ENCODE assay signal across 1 cellular context in the genomic region with DNA sequence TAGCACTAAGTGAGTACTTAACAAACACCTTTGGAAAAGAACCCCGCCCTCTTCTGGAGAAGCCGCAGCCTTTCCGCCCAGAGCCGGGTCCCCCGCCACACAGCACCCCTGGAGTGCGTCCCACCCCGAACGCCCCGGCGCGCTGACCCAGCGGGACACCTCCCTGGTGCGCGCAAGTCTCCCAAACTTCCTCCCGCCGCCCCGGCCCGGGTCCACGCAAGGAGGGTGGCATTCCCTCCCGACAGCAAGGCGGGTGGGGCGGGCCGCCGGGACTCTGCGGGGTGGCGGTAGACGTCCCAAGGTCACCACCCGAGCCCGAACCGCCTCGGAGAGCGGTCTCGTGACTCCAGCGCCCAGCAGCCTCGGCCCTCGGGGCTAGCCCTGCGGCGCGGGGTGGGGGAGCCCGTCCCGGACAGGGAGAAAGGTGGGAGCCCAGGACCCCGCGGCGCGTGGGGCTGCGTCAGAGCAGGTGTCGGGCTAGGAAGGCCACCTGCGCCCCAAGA.
TF ChIP-seq lines count a peak whose summit lies in the region.

No MANE protein-coding gene starts in this region.

TF ChIP-seq in K562, 482 proteins besides CTCF, POLR2A, EP300 and RAD21 (continued from another document):
- TF ChIP-seq, protein P1, sequence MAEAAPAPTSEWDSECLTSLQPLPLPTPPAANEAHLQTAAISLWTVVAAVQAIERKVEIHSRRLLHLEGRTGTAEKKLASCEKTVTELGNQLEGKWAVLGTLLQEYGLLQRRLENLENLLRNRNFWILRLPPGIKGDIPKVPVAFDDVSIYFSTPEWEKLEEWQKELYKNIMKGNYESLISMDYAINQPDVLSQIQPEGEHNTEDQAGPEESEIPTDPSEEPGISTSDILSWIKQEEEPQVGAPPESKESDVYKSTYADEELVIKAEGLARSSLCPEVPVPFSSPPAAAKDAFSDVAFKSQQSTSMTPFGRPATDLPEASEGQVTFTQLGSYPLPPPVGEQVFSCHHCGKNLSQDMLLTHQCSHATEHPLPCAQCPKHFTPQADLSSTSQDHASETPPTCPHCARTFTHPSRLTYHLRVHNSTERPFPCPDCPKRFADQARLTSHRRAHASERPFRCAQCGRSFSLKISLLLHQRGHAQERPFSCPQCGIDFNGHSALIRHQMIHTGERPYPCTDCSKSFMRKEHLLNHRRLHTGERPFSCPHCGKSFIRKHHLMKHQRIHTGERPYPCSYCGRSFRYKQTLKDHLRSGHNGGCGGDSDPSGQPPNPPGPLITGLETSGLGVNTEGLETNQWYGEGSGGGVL (CRISPR knock-in tag; IDR thresholded peaks at IDR 0.05): no peak
- TF ChIP-seq NFIC (IDR thresholded peaks at IDR 0.05) (no peak), MYC (IDR thresholded peaks at IDR 0.05; ENCODE audit: low read depth, low read length) (no peak), MYC (CRISPR knock-in tag; IDR thresholded peaks at IDR 0.05; ENCODE audit: borderline replicate concordance, low read depth) (peak; percentile 34; the same call in 1 of the 2 replicates), MTA1 (IDR thresholded peaks at IDR 0.05; ENCODE audit: borderline replicate concordance) (no peak), GABPA (tag; conservative IDR thresholded peaks at IDR 0.05; ENCODE audit: low read depth) (no peak), ETS2 (tag; IDR thresholded peaks at IDR 0.05; ENCODE audit: borderline replicate concordance, poor library complexity, severe bottlenecking) (no peak), DPF2 (IDR thresholded peaks at IDR 0.05) (no peak), DACH1 (IDR thresholded peaks at IDR 0.05; ENCODE audit: partially characterized antibody) (no peak), ARID1B (IDR thresholded peaks at IDR 0.05) (no peak), ZNF143 (CRISPR knock-in tag; IDR thresholded peaks at IDR 0.05) (no peak), ZNF324 (CRISPR knock-in tag; IDR thresholded peaks at IDR 0.05) (no peak), PTBP1 (IDR thresholded peaks at IDR 0.05; ENCODE audit: low read depth, low read length) (no peak), SMAD2 (IDR thresholded peaks at IDR 0.05; ENCODE audit: low read depth, low read length) (no peak), ZNF766 (CRISPR knock-in tag; conservative IDR thresholded peaks at IDR 0.05) (no peak), HNRNPLL (IDR thresholded peaks at IDR 0.05; ENCODE audit: low read depth, low read length, poor library complexity, severe bottlenecking) (no peak), ZKSCAN1 (IDR thresholded peaks at IDR 0.05; ENCODE audit: low read depth, low read length) (no peak), CHD4 (IDR thresholded peaks at IDR 0.05; ENCODE audit: insufficient read depth, insufficient replicate concordance, low read depth, low read length, poor library complexity, severe bottlenecking) (no peak), HDAC2 (IDR thresholded peaks at IDR 0.05) (no peak), ZNF699 (CRISPR knock-in tag; IDR thresholded peaks at IDR 0.05; ENCODE audit: insufficient replicate concordance) (no peak), KLF13 (tag; IDR thresholded peaks at IDR 0.05; ENCODE audit: borderline replicate concordance, low read depth) (no peak), MAFG (tag; conservative IDR thresholded peaks at IDR 0.05) (no peak), GABPB1 (CRISPR knock-in tag; IDR thresholded peaks at IDR 0.05) (0 out of 2 replicates have a peak, but pooled peaks have one; percentile 24), ZNF41 (CRISPR knock-in tag; conservative IDR thresholded peaks at IDR 0.05) (no peak), JUN (IDR thresholded peaks at IDR 0.05; ENCODE audit: borderline replicate concordance, low read depth, low read length) (no peak), JUN (CRISPR knock-in tag; IDR thresholded peaks at IDR 0.05; ENCODE audit: borderline replicate concordance) (no peak), ZNF445 (CRISPR knock-in tag; IDR thresholded peaks at IDR 0.05; ENCODE audit: low read depth) (no peak)
- TF ChIP-seq, protein P2, sequence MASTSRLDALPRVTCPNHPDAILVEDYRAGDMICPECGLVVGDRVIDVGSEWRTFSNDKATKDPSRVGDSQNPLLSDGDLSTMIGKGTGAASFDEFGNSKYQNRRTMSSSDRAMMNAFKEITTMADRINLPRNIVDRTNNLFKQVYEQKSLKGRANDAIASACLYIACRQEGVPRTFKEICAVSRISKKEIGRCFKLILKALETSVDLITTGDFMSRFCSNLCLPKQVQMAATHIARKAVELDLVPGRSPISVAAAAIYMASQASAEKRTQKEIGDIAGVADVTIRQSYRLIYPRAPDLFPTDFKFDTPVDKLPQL (IDR thresholded peaks at IDR 0.05; ENCODE audit: extremely low read depth, insufficient read length): no peak
- TF ChIP-seq, protein P3, sequence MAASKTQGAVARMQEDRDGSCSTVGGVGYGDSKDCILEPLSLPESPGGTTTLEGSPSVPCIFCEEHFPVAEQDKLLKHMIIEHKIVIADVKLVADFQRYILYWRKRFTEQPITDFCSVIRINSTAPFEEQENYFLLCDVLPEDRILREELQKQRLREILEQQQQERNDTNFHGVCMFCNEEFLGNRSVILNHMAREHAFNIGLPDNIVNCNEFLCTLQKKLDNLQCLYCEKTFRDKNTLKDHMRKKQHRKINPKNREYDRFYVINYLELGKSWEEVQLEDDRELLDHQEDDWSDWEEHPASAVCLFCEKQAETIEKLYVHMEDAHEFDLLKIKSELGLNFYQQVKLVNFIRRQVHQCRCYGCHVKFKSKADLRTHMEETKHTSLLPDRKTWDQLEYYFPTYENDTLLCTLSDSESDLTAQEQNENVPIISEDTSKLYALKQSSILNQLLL (CRISPR knock-in tag; IDR thresholded peaks at IDR 0.05; ENCODE audit: borderline replicate concordance): no peak
- TF ChIP-seq, protein P4, sequence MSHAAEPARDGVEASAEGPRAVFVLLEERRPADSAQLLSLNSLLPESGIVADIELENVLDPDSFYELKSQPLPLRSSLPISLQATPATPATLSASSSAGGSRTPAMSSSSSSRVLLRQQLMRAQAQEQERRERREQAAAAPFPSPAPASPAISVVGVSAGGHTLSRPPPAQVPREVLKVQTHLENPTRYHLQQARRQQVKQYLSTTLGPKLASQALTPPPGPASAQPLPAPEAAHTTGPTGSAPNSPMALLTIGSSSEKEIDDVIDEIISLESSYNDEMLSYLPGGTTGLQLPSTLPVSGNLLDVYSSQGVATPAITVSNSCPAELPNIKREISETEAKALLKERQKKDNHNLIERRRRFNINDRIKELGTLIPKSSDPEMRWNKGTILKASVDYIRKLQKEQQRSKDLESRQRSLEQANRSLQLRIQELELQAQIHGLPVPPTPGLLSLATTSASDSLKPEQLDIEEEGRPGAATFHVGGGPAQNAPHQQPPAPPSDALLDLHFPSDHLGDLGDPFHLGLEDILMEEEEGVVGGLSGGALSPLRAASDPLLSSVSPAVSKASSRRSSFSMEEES (CRISPR knock-in tag; IDR thresholded peaks at IDR 0.05): peak; percentile 50
- TF ChIP-seq, protein P5, sequence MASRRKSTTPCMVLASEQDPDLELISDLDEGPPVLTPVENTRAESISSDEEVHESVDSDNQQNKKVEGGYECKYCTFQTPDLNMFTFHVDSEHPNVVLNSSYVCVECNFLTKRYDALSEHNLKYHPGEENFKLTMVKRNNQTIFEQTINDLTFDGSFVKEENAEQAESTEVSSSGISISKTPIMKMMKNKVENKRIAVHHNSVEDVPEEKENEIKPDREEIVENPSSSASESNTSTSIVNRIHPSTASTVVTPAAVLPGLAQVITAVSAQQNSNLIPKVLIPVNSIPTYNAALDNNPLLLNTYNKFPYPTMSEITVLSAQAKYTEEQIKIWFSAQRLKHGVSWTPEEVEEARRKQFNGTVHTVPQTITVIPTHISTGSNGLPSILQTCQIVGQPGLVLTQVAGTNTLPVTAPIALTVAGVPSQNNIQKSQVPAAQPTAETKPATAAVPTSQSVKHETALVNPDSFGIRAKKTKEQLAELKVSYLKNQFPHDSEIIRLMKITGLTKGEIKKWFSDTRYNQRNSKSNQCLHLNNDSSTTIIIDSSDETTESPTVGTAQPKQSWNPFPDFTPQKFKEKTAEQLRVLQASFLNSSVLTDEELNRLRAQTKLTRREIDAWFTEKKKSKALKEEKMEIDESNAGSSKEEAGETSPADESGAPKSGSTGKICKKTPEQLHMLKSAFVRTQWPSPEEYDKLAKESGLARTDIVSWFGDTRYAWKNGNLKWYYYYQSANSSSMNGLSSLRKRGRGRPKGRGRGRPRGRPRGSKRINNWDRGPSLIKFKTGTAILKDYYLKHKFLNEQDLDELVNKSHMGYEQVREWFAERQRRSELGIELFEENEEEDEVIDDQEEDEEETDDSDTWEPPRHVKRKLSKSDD (conservative IDR thresholded peaks at IDR 0.05; ENCODE audit: low read length): no peak
- TF ChIP-seq, protein P6, sequence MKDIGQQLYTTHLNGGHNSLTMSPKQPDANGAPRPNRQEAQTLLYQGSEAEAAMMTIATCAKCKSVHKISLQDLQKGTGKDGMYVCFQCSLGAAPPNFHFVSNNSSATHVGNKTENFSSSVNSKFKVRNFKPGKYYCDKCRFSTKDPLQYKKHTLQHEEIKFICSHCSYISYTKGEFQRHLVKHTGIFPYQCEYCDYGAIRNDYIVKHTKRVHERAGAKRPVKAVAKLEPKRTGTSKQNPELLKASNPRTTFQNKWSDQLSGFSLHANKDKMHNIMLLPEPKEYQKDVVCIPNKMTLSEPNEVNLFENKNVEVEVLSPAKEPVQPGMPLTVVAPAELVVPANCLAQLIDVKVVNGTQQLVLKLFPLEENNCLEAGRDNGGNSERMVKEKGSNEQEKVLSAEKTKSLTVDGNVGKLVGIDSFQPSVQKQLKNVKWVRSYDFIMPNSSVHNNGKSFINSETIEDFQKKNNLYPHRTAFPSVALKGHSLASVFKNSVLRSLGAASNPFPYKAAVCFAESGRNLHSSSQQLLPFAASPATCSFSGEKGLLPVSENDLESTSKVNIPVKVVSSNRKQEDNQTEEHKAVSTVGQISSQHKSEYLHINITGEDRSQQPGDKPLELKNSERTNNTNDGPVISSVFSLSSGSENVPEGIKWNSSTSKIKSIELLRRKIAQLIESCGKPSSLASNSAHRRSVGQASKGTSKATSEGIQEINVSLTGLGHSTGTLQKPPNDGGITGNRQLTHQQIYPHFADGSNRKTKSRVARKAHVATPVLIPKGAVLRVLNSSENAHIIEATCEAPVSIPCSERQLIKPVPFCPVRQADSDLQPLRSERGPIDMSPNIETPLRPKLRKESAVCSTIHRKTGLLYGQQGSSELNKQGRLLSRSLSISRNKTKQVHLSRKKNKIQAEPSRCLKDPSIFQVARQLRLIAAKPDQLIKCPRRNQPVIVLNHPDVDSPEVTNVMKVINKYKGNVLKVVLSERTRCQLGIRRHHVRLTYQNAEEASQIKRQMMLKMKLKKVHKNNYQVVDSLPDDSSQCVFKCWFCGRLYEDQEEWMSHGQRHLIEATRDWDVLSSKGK (CRISPR knock-in tag; IDR thresholded peaks at IDR 0.05): no peak
- TF ChIP-seq, protein P7, sequence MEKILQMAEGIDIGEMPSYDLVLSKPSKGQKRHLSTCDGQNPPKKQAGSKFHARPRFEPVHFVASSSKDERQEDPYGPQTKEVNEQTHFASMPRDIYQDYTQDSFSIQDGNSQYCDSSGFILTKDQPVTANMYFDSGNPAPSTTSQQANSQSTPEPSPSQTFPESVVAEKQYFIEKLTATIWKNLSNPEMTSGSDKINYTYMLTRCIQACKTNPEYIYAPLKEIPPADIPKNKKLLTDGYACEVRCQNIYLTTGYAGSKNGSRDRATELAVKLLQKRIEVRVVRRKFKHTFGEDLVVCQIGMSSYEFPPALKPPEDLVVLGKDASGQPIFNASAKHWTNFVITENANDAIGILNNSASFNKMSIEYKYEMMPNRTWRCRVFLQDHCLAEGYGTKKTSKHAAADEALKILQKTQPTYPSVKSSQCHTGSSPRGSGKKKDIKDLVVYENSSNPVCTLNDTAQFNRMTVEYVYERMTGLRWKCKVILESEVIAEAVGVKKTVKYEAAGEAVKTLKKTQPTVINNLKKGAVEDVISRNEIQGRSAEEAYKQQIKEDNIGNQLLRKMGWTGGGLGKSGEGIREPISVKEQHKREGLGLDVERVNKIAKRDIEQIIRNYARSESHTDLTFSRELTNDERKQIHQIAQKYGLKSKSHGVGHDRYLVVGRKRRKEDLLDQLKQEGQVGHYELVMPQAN (IDR thresholded peaks at IDR 0.05; ENCODE audit: borderline replicate concordance): peak; percentile 41; the same call in 1 of the 2 replicates
- TF ChIP-seq, protein P8, sequence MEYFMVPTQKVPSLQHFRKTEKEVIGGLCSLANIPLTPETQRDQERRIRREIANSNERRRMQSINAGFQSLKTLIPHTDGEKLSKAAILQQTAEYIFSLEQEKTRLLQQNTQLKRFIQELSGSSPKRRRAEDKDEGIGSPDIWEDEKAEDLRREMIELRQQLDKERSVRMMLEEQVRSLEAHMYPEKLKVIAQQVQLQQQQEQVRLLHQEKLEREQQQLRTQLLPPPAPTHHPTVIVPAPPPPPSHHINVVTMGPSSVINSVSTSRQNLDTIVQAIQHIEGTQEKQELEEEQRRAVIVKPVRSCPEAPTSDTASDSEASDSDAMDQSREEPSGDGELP (CRISPR knock-in tag; IDR thresholded peaks at IDR 0.05; ENCODE audit: borderline replicate concordance): peak; percentile 40; the same call in 1 of the 2 replicates
